Comparison of ENCODE assay signal across 28 cellular contexts in genomic region chr5:3299441-3299840, GRCh38.
"Had no signal": no experiment of that assay in that cellular context is flagged by ENCODE, and none has a peak within 500 bp of the region (broad histone marks: within the 10 kb centered on the region; RNA-seq: fewer than 3 reads in every experiment).

No MANE protein-coding gene starts in this region.

- H3K27me3 Mint-ChIP-seq: stimulated activated memory B cell treated with anti-CD40 and anti-IgM and Interleukin-4, amounts not matched to agents 10 μg/mL and 1 μg/mL and 100 μg/mL, for 72 hours had no signal

- H3K27me3 ChIP-seq: suprapubic skin, testis, thyroid gland, tibial nerve, transverse colon, upper lobe of left lung, upper lobe of right lung, uterus, vagina had no signal

- ATAC-seq: stimulated activated effector memory CD8-positive, alpha-beta T cell treated with anti-CD3 and anti-CD28 coated beads, Interleukin-12 subunit alpha, Interleukin-12 subunit beta, amount 100 ng/mL, for 72 hours; stimulated activated memory B cell treated with anti-CD40 and anti-IgM and Interleukin-4, amounts not matched to agents 10 μg/mL and 1 μg/mL and 100 μg/mL, for 72 hours; stimulated activated naive B cell treated with anti-CD40 and anti-IgM and Interleukin-4, amounts not matched to agents 10 μg/mL and 1 μg/mL and 100 μg/mL, for 72 hours; stimulated activated naive CD8-positive, alpha-beta T cell treated with anti-CD3 and anti-CD28 coated beads, Interleukin-15, amount 100 ng/mL, for 72 hours; stimulated activated naive CD8-positive, alpha-beta T cell treated with anti-CD3 and anti-CD28 coated beads, Interleukin-15, Interleukin-2, amounts not matched to agents 100 U/mL and 50 U/mL, for 24 hours; upper lobe of right lung had no signal

- H3K27ac ChIP-seq: stomach, suprapubic skin, testis, thoracic aorta, thyroid gland, tibial artery, tibial nerve, transverse colon, upper lobe of left lung, upper lobe of right lung, uterus, vagina had no signal

- H3K36me3 Mint-ChIP-seq: stimulated activated effector memory CD8-positive, alpha-beta T cell treated with anti-CD3 and anti-CD28 coated beads, Interleukin-12 subunit alpha, Interleukin-12 subunit beta, amount 100 ng/mL, for 72 hours; stimulated activated memory B cell treated with anti-CD40 and anti-IgM and Interleukin-4, amounts not matched to agents 10 μg/mL and 1 μg/mL and 100 μg/mL, for 72 hours; stimulated activated naive B cell treated with anti-CD40 and anti-IgM and Interleukin-4, amounts not matched to agents 10 μg/mL and 1 μg/mL and 100 μg/mL, for 72 hours; type B pancreatic cell had no signal

- H3K4me3 Mint-ChIP-seq: stimulated activated effector memory CD8-positive, alpha-beta T cell treated with anti-CD3 and anti-CD28 coated beads, Interleukin-12 subunit alpha, Interleukin-12 subunit beta, amount 100 ng/mL, for 72 hours; stimulated activated memory B cell treated with anti-CD40 and anti-IgM and Interleukin-4, amounts not matched to agents 10 μg/mL and 1 μg/mL and 100 μg/mL, for 72 hours; stimulated activated naive B cell treated with anti-CD40 and anti-IgM and Interleukin-4, amounts not matched to agents 10 μg/mL and 1 μg/mL and 100 μg/mL, for 72 hours; stimulated activated naive CD8-positive, alpha-beta T cell treated with anti-CD3 and anti-CD28 coated beads, Interleukin-15, amount 100 ng/mL, for 72 hours; stimulated activated naive CD8-positive, alpha-beta T cell treated with anti-CD3 and anti-CD28 coated beads, Interleukin-15, Interleukin-2, amounts not matched to agents 100 ng/mL and 50 ng/mL, for 24 hours; type B pancreatic cell had no signal

- H3K4me1 ChIP-seq: stomach, testis, thyroid gland, tibial artery, tibial nerve, transverse colon, upper lobe of left lung, upper lobe of right lung, uterus, vagina had no signal

- H3K27ac Mint-ChIP-seq: stimulated activated effector memory CD8-positive, alpha-beta T cell treated with anti-CD3 and anti-CD28 coated beads, Interleukin-12 subunit alpha, Interleukin-12 subunit beta, amount 100 ng/mL, for 72 hours; stimulated activated memory B cell treated with anti-CD40 and anti-IgM and Interleukin-4, amounts not matched to agents 10 μg/mL and 1 μg/mL and 100 μg/mL, for 72 hours; stimulated activated naive B cell treated with anti-CD40 and anti-IgM and Interleukin-4, amounts not matched to agents 10 μg/mL and 1 μg/mL and 100 μg/mL, for 72 hours; stimulated activated naive CD8-positive, alpha-beta T cell treated with anti-CD3 and anti-CD28 coated beads, Interleukin-15, amount 100 ng/mL, for 72 hours; stimulated activated naive CD8-positive, alpha-beta T cell treated with anti-CD3 and anti-CD28 coated beads, Interleukin-15, Interleukin-2, amounts not matched to agents 100 ng/mL and 50 ng/mL, for 24 hours; type B pancreatic cell had no signal

- DNase-seq: stimulated activated CD4-positive, alpha-beta T cell treated with anti-CD3 and anti-CD28 coated beads, Interleukin-2, amount 100 ng/mL, for 48 hours; stimulated activated CD4-positive, alpha-beta T cell treated with anti-CD3 and anti-CD28 coated beads, Interleukin-4, amount 100 ng/mL, for 1 hour; stimulated activated CD4-positive, alpha-beta T cell treated with anti-CD3 and anti-CD28 coated beads, Interleukin-4, amount 100 ng/mL, for 24 hours; stimulated activated CD4-positive, alpha-beta T cell treated with anti-CD3 and anti-CD28 coated beads, Interleukin-4, amount 100 ng/mL, for 4 hours; stimulated activated CD8-positive, alpha-beta memory T cell treated with anti-CD3 and anti-CD28 coated beads, Interleukin-4, amount 100 ng/mL, for 48 hours; stimulated activated naive B cell treated with anti-CD40 and anti-IgM and Interleukin-4, amounts not matched to agents 10 μg/mL and 1 μg/mL and 100 μg/mL, for 72 hours; stimulated activated naive CD4-positive, alpha-beta T cell; stimulated activated naive CD4-positive, alpha-beta T cell treated with Interleukin-2 at 50 U/mL for 16 hours; stimulated activated naive CD8-positive, alpha-beta T cell treated with anti-CD3 and anti-CD28 coated beads, Interleukin-15, amount 100 ng/mL, for 72 hours; stimulated activated naive CD8-positive, alpha-beta T cell treated with anti-CD3 and anti-CD28 coated beads, Interleukin-15, Interleukin-2, amounts not matched to agents 100 U/mL and 50 U/mL, for 24 hours; stomach; substantia nigra; testis; thyroid gland; tibial artery; transverse colon; trophoblast cell; upper lobe of left lung; upper lobe of right lung; uterus had no signal

- H3K9me3 ChIP-seq: stomach, suprapubic skin, testis, thoracic aorta, thyroid gland, tibial artery, tibial nerve, transverse colon, upper lobe of left lung, upper lobe of right lung, uterus, vagina had no signal

- H3K4me3 ChIP-seq: stomach, suprapubic skin, testis, thoracic aorta, thyroid gland, tibial artery, tibial nerve, transverse colon, upper lobe of left lung, upper lobe of right lung, uterus, vagina had no signal

- H3K9me3 Mint-ChIP-seq: stimulated activated naive CD8-positive, alpha-beta T cell treated with anti-CD3 and anti-CD28 coated beads, Interleukin-15, Interleukin-2, amounts not matched to agents 100 ng/mL and 50 ng/mL, for 24 hours; type B pancreatic cell had no signal

- H3K36me3 ChIP-seq: stomach, suprapubic skin, thoracic aorta, thyroid gland, tibial artery, tibial nerve, transverse colon, upper lobe of left lung, upper lobe of right lung, uterus, vagina had no signal

- H3K4me1 Mint-ChIP-seq: stimulated activated effector memory CD8-positive, alpha-beta T cell treated with anti-CD3 and anti-CD28 coated beads, Interleukin-12 subunit alpha, Interleukin-12 subunit beta, amount 100 ng/mL, for 72 hours; stimulated activated memory B cell treated with anti-CD40 and anti-IgM and Interleukin-4, amounts not matched to agents 10 μg/mL and 1 μg/mL and 100 μg/mL, for 72 hours; stimulated activated naive B cell treated with anti-CD40 and anti-IgM and Interleukin-4, amounts not matched to agents 10 μg/mL and 1 μg/mL and 100 μg/mL, for 72 hours; stimulated activated naive CD8-positive, alpha-beta T cell treated with anti-CD3 and anti-CD28 coated beads, Interleukin-15, amount 100 ng/mL, for 72 hours had no signal
